Comparison of ENCODE assay signal across 19 cellular contexts in the genomic region with DNA sequence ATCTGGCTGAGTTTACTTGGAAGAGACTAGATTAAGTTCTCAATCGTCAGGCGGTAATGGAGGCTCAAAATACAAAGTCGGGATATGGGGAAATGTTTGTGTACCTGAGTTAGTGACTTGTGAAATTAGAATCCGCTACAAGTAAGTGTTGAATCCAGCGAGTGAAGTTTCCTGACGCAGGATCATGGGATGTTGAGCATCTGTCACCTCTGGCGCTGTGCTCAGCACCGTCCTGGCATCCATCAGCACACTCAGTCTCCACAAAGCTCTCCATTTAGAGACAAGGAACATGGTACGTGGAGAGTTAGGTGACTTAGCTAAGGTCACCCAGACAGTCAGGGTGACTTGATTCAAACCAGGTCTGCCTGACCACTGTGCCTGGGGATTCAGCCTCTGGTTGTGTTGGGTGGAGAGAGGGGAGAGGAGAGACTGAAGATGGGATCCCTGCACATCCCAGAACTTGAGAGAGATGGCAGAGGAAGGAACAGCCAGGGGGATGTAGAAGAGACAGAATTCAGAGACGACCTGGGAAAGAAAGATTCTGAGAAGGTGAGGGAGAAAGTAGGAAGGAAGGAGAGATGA.
DNase-seq lines count a peak whose midpoint lies in the region; ATAC-seq, FAIRE-seq and TF ChIP-seq lines count a peak whose summit lies in the region.
"Had no signal": no experiment of that assay in that cellular context is flagged by ENCODE, and none has a peak within 500 bp of the region (broad histone marks: within the 10 kb centered on the region; RNA-seq: fewer than 3 reads in every experiment).

No MANE protein-coding gene starts in this region.

- CTCF ChIA-PET in activated CD8-positive, alpha-beta memory T cell treated with anti-CD3 and anti-CD28 coated beads, Interleukin-2, amount 10 ng/mL, durations not matched to agents 7 days and 5 days (lab: Charles Lee): no interaction called here

- ATAC-seq in activated CD8-positive, alpha-beta memory T cell treated with anti-CD3 and anti-CD28 coated beads, Interleukin-2, amount 10 ng/mL, durations not matched to agents 7 days and 5 days: no peak
- ATAC-seq in right lobe of liver: peak; percentile 11 to 21 (median 14)
- ATAC-seq in HG03045 (IDR thresholded peaks at IDR 0.05; ENCODE audit: unreplicated experiment): no peak
- ATAC-seq in GM19023 (IDR thresholded peaks at IDR 0.05; ENCODE audit: unreplicated experiment): no peak
- ATAC-seq: CD8-positive, alpha-beta T cell; GM12878; GM23338; HCT116 had no signal

- 28% methylated on average over 10 of the region's 10 CpGs for WGBS in right lobe of liver (ENCODE audit: insufficient coverage, low coverage, low lambda C conversion rate, missing lambda C conversion rate)

- no peaks in the 10 kb centered on the region for H3K27me3 Mint-ChIP-seq in activated CD8-positive, alpha-beta memory T cell treated with anti-CD3 and anti-CD28 coated beads, Interleukin-2, amount 10 ng/mL, durations not matched to agents 7 days and 5 days

- no peaks in the 10 kb centered on the region for H3K36me3 ChIP-seq in bronchial epithelial cell (ENCODE audit: control insufficient read depth, insufficient read depth, low read length)
- H3K36me3 ChIP-seq in right lobe of liver: no peaks in the 10 kb centered on the region
- H3K36me3 ChIP-seq in skeletal muscle tissue (ENCODE audit: control insufficient read depth in 3 of 3, insufficient read depth in 3 of 3, low read length in 3 of 3): no peaks in the 10 kb centered on the region
- H3K36me3 ChIP-seq: BLaER1 had no signal

- H3K9me3 ChIP-seq in right lobe of liver: peaks cover 0 to 5% (median 0%) of the 10 kb centered on the region in 4 donors
- peaks cover 0 to 7% (median 4%) of the 10 kb centered on the region in 3 donors for H3K9me3 ChIP-seq in skeletal muscle tissue (ENCODE audit: control insufficient read depth in 3 of 3, low read length in 3 of 3)

- H3K4me3 ChIP-seq in bronchial epithelial cell (ENCODE audit: low read depth, low read length) (no peak overlapping the region), right lobe of liver (no peak overlapping the region), skeletal muscle tissue (ENCODE audit: low read length in 3 of 3) (no peak overlapping the region)
- H3K4me3 ChIP-seq: BLaER1, GM12878, GM23338 had no signal

- H3K4me3 Mint-ChIP-seq in activated CD8-positive, alpha-beta memory T cell treated with anti-CD3 and anti-CD28 coated beads, Interleukin-2, amount 10 ng/mL, durations not matched to agents 7 days and 5 days: no peak overlapping the region
- H3K4me3 Mint-ChIP-seq: CD8-positive, alpha-beta T cell; GM23338; HFFc6 had no signal

- peak overlapping the region in 1 of 3 donors; percentile 54 for H3K9ac ChIP-seq in skeletal muscle tissue (ENCODE audit: low read depth in 1 of 3, low read length in 3 of 3)
- H3K9ac ChIP-seq: BLaER1 had no signal

- H3K27me3 ChIP-seq in bronchial epithelial cell (ENCODE audit: control insufficient read depth, insufficient read depth, low read length) (no peaks in the 10 kb centered on the region), right lobe of liver (no peaks in the 10 kb centered on the region), skeletal muscle tissue (ENCODE audit: control insufficient read depth in 3 of 3, insufficient read depth in 3 of 3, low read length in 3 of 3) (no peaks in the 10 kb centered on the region)
- H3K27me3 ChIP-seq: BLaER1 had no signal

- H3K27ac Mint-ChIP-seq in activated CD8-positive, alpha-beta memory T cell treated with anti-CD3 and anti-CD28 coated beads, Interleukin-2, amount 10 ng/mL, durations not matched to agents 7 days and 5 days: no peak overlapping the region
- H3K27ac Mint-ChIP-seq: CD8-positive, alpha-beta T cell; GM23338; HFFc6 had no signal

- TF ChIP-seq CTCF in bronchial epithelial cell (IDR thresholded peaks at IDR 0.05; ENCODE audit: insufficient read depth, low read length, severe bottlenecking) (no peak), right lobe of liver (IDR thresholded peaks at IDR 0.05) (no peak)

- peak; percentile 17 for DNase-seq in activated CD8-positive, alpha-beta memory T cell treated with anti-CD3 and anti-CD28 coated beads for 24 hours
- no peak for DNase-seq in activated CD8-positive, alpha-beta memory T cell treated with anti-CD3 and anti-CD28 coated beads, Interleukin-2, amount 10 ng/mL, durations not matched to agents 7 days and 5 days
- DNase-seq in bronchial epithelial cell (ENCODE audit: low read depth): no peak
- no peak for DNase-seq in right lobe of liver
- DNase-seq in GM19239 (ENCODE audit: insufficient read length, low spot score): no peak
- DNase-seq: 8988T; Calu3; CD8-positive, alpha-beta T cell; DND-41; EL; H7; HFFc6 had no signal

- intact Hi-C loops in right lobe of liver (cut with DNase I): loop anchor here in 1 of 2 donors (10.0 kb wide), 1 partner anchor 86 kb away; no protein-coding TSS in a partner anchor

- FAIRE-seq in bronchial epithelial cell (lab: Jason Lieb, UNC) (peak; percentile 86), GM19239 (lab: Jason Lieb, UNC) (no peak)
- FAIRE-seq: GM12878 had no signal

- no peak for TF ChIP-seq POLR2A in right lobe of liver (IDR thresholded peaks at IDR 0.05)

- H3K4me1 ChIP-seq in right lobe of liver: peaks cover 0 to 36% (median 15%) of the 10 kb centered on the region in 4 donors
- peaks cover 7 to 22% (median 17%) of the 10 kb centered on the region in 3 donors for H3K4me1 ChIP-seq in skeletal muscle tissue (ENCODE audit: control insufficient read depth in 3 of 3, insufficient read depth in 3 of 3, low read length in 3 of 3)

- H3K27ac ChIP-seq in right lobe of liver (peak overlapping the region in 2 of 3 donors; percentile 43 to 67), skeletal muscle tissue (ENCODE audit: low read depth, low read length) (peak overlapping the region; percentile 66)
- H3K27ac ChIP-seq: BLaER1 had no signal

- no peaks in the 10 kb centered on the region for H3K36me3 Mint-ChIP-seq in activated CD8-positive, alpha-beta memory T cell treated with anti-CD3 and anti-CD28 coated beads, Interleukin-2, amount 10 ng/mL, durations not matched to agents 7 days and 5 days
- H3K36me3 Mint-ChIP-seq: CD8-positive, alpha-beta T cell had no signal

- H3K4me1 Mint-ChIP-seq in activated CD8-positive, alpha-beta memory T cell treated with anti-CD3 and anti-CD28 coated beads, Interleukin-2, amount 10 ng/mL, durations not matched to agents 7 days and 5 days: no peaks in the 10 kb centered on the region

- H3K9me3 Mint-ChIP-seq in activated CD8-positive, alpha-beta memory T cell treated with anti-CD3 and anti-CD28 coated beads, Interleukin-2, amount 10 ng/mL, durations not matched to agents 7 days and 5 days (ENCODE audit: low read depth): no peaks in the 10 kb centered on the region

Comparison
In these comparisons a context has a peak if more than half of its experiments do, and no peak if none do; other contexts are left out.
1. ATAC-seq: peak in right lobe of liver (4 of 4); none in activated CD8-positive, alpha-beta memory T cell treated with anti-CD3 and anti-CD28 coated beads, Interleukin-2, amount 10 ng/mL, durations not matched to agents 7 days and 5 days (single experiment), HG03045 (single experiment) and GM19023 (single experiment).